ENCODE assay signal across 19 cellular contexts in genomic region chr2:144154205-144154604, GRCh38.
DNase-seq lines count a peak whose midpoint lies in the region; ATAC-seq and TF ChIP-seq lines count a peak whose summit lies in the region.
"Had no signal": no experiment of that assay in that cellular context is flagged by ENCODE, and none has a peak within 500 bp of the region (broad histone marks: within the 10 kb centered on the region; RNA-seq: fewer than 3 reads in every experiment).

No MANE protein-coding gene starts in this region.

- DNase-seq in left ventricle myocardium superior, result no peak
- DNase-seq in left ventricle myocardium inferior, result no peak
- DNase-seq in fibroblast of the aortic adventitia (ENCODE audit: low read depth), result peak; percentile 27
- no peak for DNase-seq in neural crest cell (ENCODE audit: low read depth, low spot score)
- DNase-seq in anterior cingulate cortex (lab: John Stamatoyannopoulos, UW), result no peak
- no peak for DNase-seq in AG08396 (ENCODE audit: low spot score)
- no peak for DNase-seq in kidney glomerular epithelial cell (lab: John Stamatoyannopoulos, UW)
- DNase-seq: CD4-positive, CD25-positive, alpha-beta regulatory T cell; DMS79; H9; KG1; NCI-H1092 treated with DMSO at 0.1 percent for 48 hours; NCI-H146; NCI-H2029; NCI-H226; NCI-H510A treated with DMSO at 0.1 percent for 48 hours; NCI-H748 treated with DMSO at 0.1 percent for 48 hours; SJCRH30 had no signal

- H3K4me3 Mint-ChIP-seq in neural crest cell, result no peak overlapping the region
- H3K4me3 Mint-ChIP-seq: CD4-positive, CD25-positive, alpha-beta regulatory T cell; H9 had no signal

- intact Hi-C loops in left ventricle myocardium superior (cut with micrococcal nuclease), result no loop called here
- intact Hi-C loops in left ventricle myocardium inferior (cut with micrococcal nuclease), result no loop called here

- no peaks in the 10 kb centered on the region for H3K9me3 Mint-ChIP-seq in neural crest cell
- H3K9me3 Mint-ChIP-seq: CD4-positive, CD25-positive, alpha-beta regulatory T cell; H9 had no signal

- TF ChIP-seq CTCF in left ventricle myocardium inferior (IDR thresholded peaks at IDR 0.05; ENCODE audit: borderline replicate concordance), result no peak
- TF ChIP-seq CTCF in fibroblast of the aortic adventitia (IDR thresholded peaks at IDR 0.05; ENCODE audit: insufficient read depth, low read length), result no peak
- no peak for TF ChIP-seq CTCF in neural crest cell (conservative IDR thresholded peaks at IDR 0.05)

- no peaks in the 10 kb centered on the region for H3K36me3 Mint-ChIP-seq in neural crest cell (ENCODE audit: low read depth)
- H3K36me3 Mint-ChIP-seq: CD4-positive, CD25-positive, alpha-beta regulatory T cell had no signal

- no peaks in the 10 kb centered on the region for H3K36me3 ChIP-seq in left ventricle myocardium inferior
- H3K36me3 ChIP-seq: SJCRH30 had no signal

- no peak overlapping the region for H3K27ac ChIP-seq in left ventricle myocardium inferior (replicated peaks)
- H3K27ac ChIP-seq: SJCRH30 had no signal

- no peaks in the 10 kb centered on the region for H3K27me3 ChIP-seq in left ventricle myocardium inferior (ENCODE audit: low read depth)
- H3K27me3 ChIP-seq: SJCRH30 had no signal

- H3K27me3 Mint-ChIP-seq in neural crest cell (ENCODE audit: low read depth), result no peaks in the 10 kb centered on the region
- H3K27me3 Mint-ChIP-seq: CD4-positive, CD25-positive, alpha-beta regulatory T cell had no signal

- no peak overlapping the region for H3K4me3 ChIP-seq in left ventricle myocardium inferior
- no peak overlapping the region for H3K4me3 ChIP-seq in fibroblast of the aortic adventitia (ENCODE audit: low read depth, low read length)
- H3K4me3 ChIP-seq: SJCRH30 had no signal

- ATAC-seq in left ventricle myocardium superior, result peak; percentile 73
- ATAC-seq: Panc1 had no signal

- H3K4me1 ChIP-seq in left ventricle myocardium inferior, result peaks cover 15% of the 10 kb centered on the region

- H3K27ac Mint-ChIP-seq in neural crest cell (ENCODE audit: unreplicated experiment), result peak overlapping the region; percentile 89
- H3K27ac Mint-ChIP-seq: CD4-positive, CD25-positive, alpha-beta regulatory T cell; H9 had no signal

- H3K4me1 Mint-ChIP-seq in neural crest cell, result peaks cover 4% of the 10 kb centered on the region
- H3K4me1 Mint-ChIP-seq: CD4-positive, CD25-positive, alpha-beta regulatory T cell had no signal

- no peaks in the 10 kb centered on the region for H3K9me3 ChIP-seq in left ventricle myocardium inferior (replicated peaks)
- H3K9me3 ChIP-seq: SJCRH30 had no signal
